ENCODE assay signal across 21 cellular contexts in the genomic region with DNA sequence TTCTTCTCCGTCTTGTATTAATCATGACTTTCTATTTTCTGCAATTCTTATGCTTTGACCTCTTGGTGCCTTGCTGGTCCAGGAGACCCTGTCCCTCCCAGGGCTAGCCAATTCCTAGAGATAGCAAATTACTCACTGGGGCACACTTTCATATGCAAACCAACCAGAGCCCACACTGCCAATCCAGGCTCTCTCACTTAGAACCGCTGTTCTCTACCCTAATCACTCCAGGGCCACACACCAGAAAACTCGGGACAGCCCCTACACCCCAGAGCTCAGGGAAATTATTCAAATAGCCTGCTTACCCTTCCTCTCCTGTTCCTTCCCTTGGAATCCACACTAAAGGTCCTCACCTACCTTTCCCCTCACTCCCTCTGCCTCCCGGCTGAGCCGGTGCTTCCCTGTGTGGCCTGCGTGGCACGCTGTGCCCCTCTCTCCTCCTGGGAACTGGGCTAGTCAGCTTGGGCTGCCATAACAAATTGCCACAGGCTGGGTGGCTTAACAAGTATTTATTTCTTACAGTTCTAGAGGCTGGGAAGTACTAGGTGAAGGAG. TPM values are rescaled to one million over a fixed set of nuclear protein-coding genes. Genes with fewer than 3 reads are reported as not detected.
DNase-seq lines count a peak whose midpoint lies in the region; TF ChIP-seq lines count a peak whose summit lies in the region.
"Had no signal": no experiment of that assay in that cellular context is flagged by ENCODE, and none has a peak within 500 bp of the region (broad histone marks: within the 10 kb centered on the region; RNA-seq: fewer than 3 reads in every experiment).

No MANE protein-coding gene starts in this region.

- no peak overlapping the region for H3K4me2 ChIP-seq in mesendoderm (ENCODE audit: low read length)
- H3K4me2 ChIP-seq: BLaER1 had no signal

- H3K79me2 ChIP-seq in mesendoderm (ENCODE audit: control insufficient read depth, insufficient read depth, low read length), result no peaks in the 10 kb centered on the region

- no peak overlapping the region for H2BK15ac ChIP-seq in mesendoderm (replicated peaks; ENCODE audit: low read depth)

- no peaks in the 10 kb centered on the region for H3K36me3 ChIP-seq in NT2/D1 (ENCODE audit: insufficient read depth, insufficient read length, low read length)
- H3K36me3 ChIP-seq in mesendoderm (ENCODE audit: control insufficient read depth, insufficient read depth, low read length), result no peaks in the 10 kb centered on the region
- no peaks in the 10 kb centered on the region for H3K36me3 ChIP-seq in esophagus squamous epithelium
- H3K36me3 ChIP-seq: BLaER1 had no signal

- H4K8ac ChIP-seq in mesendoderm (ENCODE audit: low read depth, low read length), result no peak overlapping the region

- TF ChIP-seq POLR2A in esophagus squamous epithelium (IDR thresholded peaks at IDR 0.05), result no peak

- no peak overlapping the region for H4K5ac ChIP-seq in mesendoderm (ENCODE audit: low read length)

- H3K27ac ChIP-seq in mesendoderm (ENCODE audit: low read depth, low read length) (no peak overlapping the region), esophagus squamous epithelium (no peak overlapping the region)
- H3K27ac ChIP-seq: BLaER1, GM23248 had no signal

- H3K27me3 ChIP-seq in NT2/D1 (ENCODE audit: insufficient read depth, insufficient read length) (peaks cover 70% of the 10 kb centered on the region), mesendoderm (ENCODE audit: insufficient read depth, low read length, poor library complexity) (no peaks in the 10 kb centered on the region), esophagus squamous epithelium (peaks cover 0 to 2% (median 0%) of the 10 kb centered on the region in 4 donors)
- H3K27me3 ChIP-seq: BLaER1 had no signal

- H3K4me1 Mint-ChIP-seq in activated CD4-positive, alpha-beta T cell treated with anti-CD3 and anti-CD28 coated beads, Interleukin-2, amount 10 ng/mL, durations not matched to agents 24 days and 14 days, result peaks cover 4% of the 10 kb centered on the region

- intact Hi-C loops in activated CD4-positive, alpha-beta T cell treated with anti-CD3 and anti-CD28 coated beads, Interleukin-2, amount 10 ng/mL, durations not matched to agents 24 days and 14 days (cut with micrococcal nuclease), result no loop called here
- intact Hi-C loops in esophagus squamous epithelium (cut with DNase I), result no loop called here

- TF ChIP-seq CTCF in esophagus squamous epithelium (IDR thresholded peaks at IDR 0.05), result no peak

- no peaks in the 10 kb centered on the region for H3K9me3 Mint-ChIP-seq in activated CD4-positive, alpha-beta T cell treated with anti-CD3 and anti-CD28 coated beads, Interleukin-2, amount 10 ng/mL, durations not matched to agents 24 days and 14 days
- H3K9me3 Mint-ChIP-seq: CD4-positive, alpha-beta memory T cell; HFFc6 had no signal

- no peaks in the 10 kb centered on the region for H3K36me3 Mint-ChIP-seq in activated CD4-positive, alpha-beta T cell treated with anti-CD3 and anti-CD28 coated beads, Interleukin-2, amount 10 ng/mL, durations not matched to agents 24 days and 14 days (ENCODE audit: low read depth)
- H3K36me3 Mint-ChIP-seq: CD14-positive monocyte; CD4-positive, alpha-beta memory T cell had no signal

- H3K9me3 ChIP-seq in NT2/D1 (ENCODE audit: insufficient read depth, low read length) (no peaks in the 10 kb centered on the region), esophagus squamous epithelium (no peaks in the 10 kb centered on the region)
- H3K9me3 ChIP-seq: BLaER1 had no signal

- H3K27me3 Mint-ChIP-seq in activated CD4-positive, alpha-beta T cell treated with anti-CD3 and anti-CD28 coated beads, Interleukin-2, amount 10 ng/mL, durations not matched to agents 24 days and 14 days, result peaks cover 5% of the 10 kb centered on the region

- no peaks in the 10 kb centered on the region for H3K79me1 ChIP-seq in mesendoderm (ENCODE audit: low read length)

- H3K4me3 ChIP-seq in NT2/D1 (ENCODE audit: insufficient read length, low read depth) (peak overlapping the region; percentile 12), mesendoderm (ENCODE audit: low read length) (no peak overlapping the region), esophagus squamous epithelium (no peak overlapping the region)
- H3K4me3 ChIP-seq: BLaER1, GM12878, GM23248 had no signal

- H3K4me3 Mint-ChIP-seq in activated CD4-positive, alpha-beta T cell treated with anti-CD3 and anti-CD28 coated beads, Interleukin-2, amount 10 ng/mL, durations not matched to agents 24 days and 14 days, result no peak overlapping the region
- H3K4me3 Mint-ChIP-seq: CD4-positive, alpha-beta memory T cell; HFFc6 had no signal

- H2BK120ac ChIP-seq in mesendoderm (ENCODE audit: low read depth, low read length), result no peak overlapping the region

- WGBS in mesendoderm (ENCODE audit: extremely low coverage, insufficient coverage, low lambda C conversion rate), result no CpG with 5 or more reads among the region's 7 CpGs
- WGBS in esophagus squamous epithelium, 2 donors, result 84 to 97% methylated on average over 6 to 7 of the region's 7 CpGs

- H3K18ac ChIP-seq in mesendoderm (ENCODE audit: low read length), result no peak overlapping the region

- DNase-seq in activated CD4-positive, alpha-beta T cell treated with anti-CD3 and anti-CD28 coated beads, Interleukin-2, amount 10 ng/mL, durations not matched to agents 24 days and 14 days, result peak; percentile 37
- no peak for DNase-seq in activated CD4-positive, alpha-beta T cell treated with anti-CD3 and anti-CD28 coated beads, Interleukin-2, amount 50 U/mL, for 1 hour
- peak; percentile 37 for DNase-seq in ELF-1 (ENCODE audit: low read depth, low spot score)
- no peak for DNase-seq in NT2/D1 (ENCODE audit: low read depth, low spot score)
- DNase-seq in mesendoderm, result no peak
- DNase-seq in amygdala (lab: John Stamatoyannopoulos, UW), result no peak
- DNase-seq in esophagus squamous epithelium (lab: John Stamatoyannopoulos, UW), result no peak
- no peak for DNase-seq in hypothalamus (lab: John Stamatoyannopoulos, UW)
- DNase-seq: 8988T; Calu3; CD4-positive, alpha-beta memory T cell; DMS79 treated with DMSO at 0.1 percent for 48 hours; GM23248; HFFc6; IMR-90 had no signal

- no peak overlapping the region for H3K27ac Mint-ChIP-seq in activated CD4-positive, alpha-beta T cell treated with anti-CD3 and anti-CD28 coated beads, Interleukin-2, amount 10 ng/mL, durations not matched to agents 24 days and 14 days
- H3K27ac Mint-ChIP-seq: HFFc6 had no signal

- H3K4me1 ChIP-seq in NT2/D1 (ENCODE audit: insufficient read depth, insufficient read length) (peaks cover 17% of the 10 kb centered on the region), mesendoderm (ENCODE audit: control insufficient read depth, low read depth, low read length) (peaks cover 14% of the 10 kb centered on the region), esophagus squamous epithelium (peaks cover 4 to 20% (median 11%) of the 10 kb centered on the region in 3 donors)

- H2BK5ac ChIP-seq in mesendoderm (ENCODE audit: low read length), result peak overlapping the region; percentile 37

- H2AK5ac ChIP-seq in mesendoderm (ENCODE audit: low read length), result no peak overlapping the region

- no peak overlapping the region for H3K23ac ChIP-seq in mesendoderm (ENCODE audit: low read length)

- H3K9ac ChIP-seq in NT2/D1 (ENCODE audit: insufficient read length, low read depth) (peak overlapping the region; percentile 36), mesendoderm (ENCODE audit: low read length) (no peak overlapping the region)
- H3K9ac ChIP-seq: BLaER1, GM23248 had no signal

- H3K4ac ChIP-seq in mesendoderm (ENCODE audit: low read depth, low read length), result no peak overlapping the region

- H3K56ac ChIP-seq in mesendoderm (ENCODE audit: low read length), result peak overlapping the region; percentile 11

RNA-seq across cellular contexts. Expression of a gene that starts 41.7 kb away (rescaled TPM):
- not detected in 2 replicates for total RNA-seq in activated CD4-positive, alpha-beta T cell treated with anti-CD3 and anti-CD28 coated beads, Interleukin-2, amount 10 ng/mL, durations not matched to agents 24 days and 14 days
- 0.67 TPM for polyA plus RNA-seq in mesendoderm (2013, experiment 1 of 2)
- polyA plus RNA-seq in mesendoderm (2013, experiment 2 of 2), result 0.56 TPM
- total RNA-seq in esophagus squamous epithelium, result not detected
- total RNA-seq: A673; Calu3; CD4-positive, alpha-beta memory T cell; G401; GM23248; HFFc6; IMR-90 had no signal
- polyA plus RNA-seq: AG04450; CD14-positive monocyte; CD4-positive, alpha-beta memory T cell; GM23248; IMR-90 had no signal

Comparison
In these comparisons a context has a peak if more than half of its experiments do, and no peak if none do; other contexts are left out.
1. DNase-seq: peak in activated CD4-positive, alpha-beta T cell treated with anti-CD3 and anti-CD28 coated beads, Interleukin-2, amount 10 ng/mL, durations not matched to agents 24 days and 14 days (single experiment) and ELF-1 (single experiment); none in activated CD4-positive, alpha-beta T cell treated with anti-CD3 and anti-CD28 coated beads, Interleukin-2, amount 50 U/mL, for 1 hour (single experiment), NT2/D1 (single experiment), mesendoderm (single experiment), amygdala (0 of 56), esophagus squamous epithelium (single experiment) and hypothalamus (0 of 51).